1 cellular context compared by ENCODE assay signal in the genomic region with DNA sequence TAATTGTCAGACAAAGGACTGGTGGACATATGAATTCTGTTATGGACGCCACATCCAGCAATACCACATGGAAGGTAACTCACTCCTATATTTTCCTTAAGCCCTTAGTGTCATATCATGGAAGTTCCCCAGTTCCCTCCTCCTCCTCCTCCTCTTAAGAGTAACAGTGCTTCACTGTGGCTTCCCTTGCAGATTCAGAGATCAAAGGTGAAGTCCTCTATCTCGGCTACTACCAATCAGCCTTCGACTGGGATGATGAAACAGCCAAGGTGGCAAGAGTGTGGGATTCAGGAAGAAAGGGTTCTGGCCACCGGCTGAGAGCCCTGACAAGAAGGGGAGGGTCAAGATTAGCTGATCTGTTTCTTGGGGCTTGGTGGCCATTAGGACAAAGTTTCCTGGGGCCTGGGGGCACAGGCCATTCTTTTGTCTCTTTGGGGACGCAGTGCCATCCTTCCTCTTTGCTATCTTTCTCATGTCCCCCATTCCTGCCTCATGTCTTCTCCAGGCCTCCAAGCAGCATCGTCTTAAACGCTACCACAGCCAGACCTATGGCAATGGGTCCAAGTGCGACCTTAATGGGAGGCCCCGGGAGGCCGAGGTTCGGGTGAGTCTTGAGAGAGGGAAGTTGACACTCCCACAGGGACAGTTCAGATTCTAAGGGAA.
TF ChIP-seq lines count a peak whose summit lies in the region.

No MANE protein-coding gene starts in this region.

TF ChIP-seq in HepG2, 621 proteins besides CTCF, POLR2A, EP300 and RAD21:
- peak; percentile 20; the same call in 1 of the 2 replicates for TF ChIP-seq HNF4A (CRISPR knock-in tag; IDR thresholded peaks at IDR 0.05)
- TF ChIP-seq MBNL3 (CRISPR knock-in tag; conservative IDR thresholded peaks at IDR 0.05): no peak
- TF ChIP-seq ZNF775 (CRISPR knock-in tag; IDR thresholded peaks at IDR 0.05; ENCODE audit: borderline replicate concordance): no peak
- peak; percentile 22; the same call in 1 of the 2 replicates for TF ChIP-seq HNF4G (IDR thresholded peaks at IDR 0.05; ENCODE audit: borderline replicate concordance, low read depth, low read length)
- no peak for TF ChIP-seq HNF4G (CRISPR knock-in tag; IDR thresholded peaks at IDR 0.05; ENCODE audit: borderline replicate concordance, low read depth)
- 0 out of 2 replicates have a peak, but pooled peaks have one; percentile 19 for TF ChIP-seq NFYC (CRISPR knock-in tag; IDR thresholded peaks at IDR 0.05)
- peak; percentile 33 for TF ChIP-seq CEBPG (CRISPR knock-in tag; IDR thresholded peaks at IDR 0.05)
